1 cellular context compared by ENCODE assay signal in the genomic region with DNA sequence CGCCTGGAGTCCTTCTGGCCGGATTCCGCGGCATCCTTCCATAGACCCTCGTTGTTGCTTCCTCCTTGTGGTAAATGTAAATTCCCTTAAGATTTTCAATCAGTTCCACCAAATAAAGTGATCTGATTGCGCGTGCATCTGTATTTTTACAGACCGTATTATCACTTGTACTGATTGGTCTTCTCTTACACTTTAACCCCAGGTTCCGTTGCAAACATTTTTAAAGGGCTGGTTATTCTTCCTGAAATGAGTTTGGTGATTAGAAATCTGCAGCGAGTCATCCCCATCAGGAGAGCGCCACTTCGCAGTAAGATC.
TF ChIP-seq lines count a peak whose summit lies in the region.

No MANE protein-coding gene starts in this region.

TF ChIP-seq in SK-N-SH, 30 proteins besides CTCF, POLR2A, EP300 and RAD21:
- TF ChIP-seq FOSL2 (IDR thresholded peaks at IDR 0.05; ENCODE audit: borderline replicate concordance, low read depth) (0 out of 2 replicates have a peak, but pooled peaks have one; percentile 2), POLR2AphosphoS5 (IDR thresholded peaks at IDR 0.05; ENCODE audit: low read depth, low read length) (no peak; the same call in 1 of the 2 replicates)
